ENCODE assay signal across 9 cellular contexts in genomic region chr17:74280093-74280513, GRCh38. TPM values are rescaled to one million over a fixed set of nuclear protein-coding genes. Genes with fewer than 3 reads are reported as not detected.
A peak's percentile ranks its signal among the peaks of the same experiment; 100 is the strongest.
DNase-seq lines count a peak whose midpoint lies in the region; ATAC-seq and TF ChIP-seq lines count a peak whose summit lies in the region.
"Had no signal": no experiment of that assay in that cellular context is flagged by ENCODE, and none has a peak within 500 bp of the region (broad histone marks: within the 10 kb centered on the region; RNA-seq: fewer than 3 reads in every experiment).

No MANE protein-coding gene starts in this region.

- ATAC-seq in HG03469 (IDR thresholded peaks at IDR 0.05; ENCODE audit: unreplicated experiment): peak; percentile 42
- ATAC-seq in GM21360 (IDR thresholded peaks at IDR 0.05; ENCODE audit: unreplicated experiment): no peak

- DNase-seq in GM13976 (ENCODE audit: low spot score) (peak; percentile 81), NCI-H2107 treated with DMSO at 0.1 percent for 48 hours (lab: John Stamatoyannopoulos, UW; ENCODE audit: unreplicated experiment) (no peak), HT-29 (ENCODE audit: low spot score) (no peak), glomerular visceral epithelial cell (ENCODE audit: extremely low spot score) (no peak)
- DNase-seq in activated T-helper 1 cell treated with anti-CD3 and anti-CD28 coated beads, Interleukin-2, amount 50 U/mL, for 16 hours (ENCODE audit: low read depth in 1 of 2, low spot score in 1 of 2): peak; percentile 29 to 30
- DNase-seq in stimulated activated CD4-positive, alpha-beta T cell treated with anti-CD3 and anti-CD28 coated beads, Interleukin-1b, Interleukin-23, amount 100 ng/mL, for 1 hour (ENCODE audit: low read depth in 2 of 2): peak; percentile 9 to 10

- in situ Hi-C loops in GM13976 (cut with MboI; ENCODE audit: low sequenced_read_pairs, unreplicated experiment): no loop called here

- no peak for TF ChIP-seq CTCF in GM13976 (IDR thresholded peaks at IDR 0.05; ENCODE audit: borderline replicate concordance, control extremely low read depth, extremely low read depth, insufficient read depth, missing control alignments)

RNA-seq across cellular contexts. Expression of gene DNAI2, which starts 6.1 kb away (rescaled TPM):
- not detected in 2 replicates for total RNA-seq in HT-29 (2014; rRNA removed; shearing (Covaris generic))
- total RNA-seq: SK-MEL-5 had no signal

RNA-seq across cellular contexts. Expression of gene KIF19, which starts 45.9 kb away (rescaled TPM):
- 2.4 and 2.5 TPM in 2 replicates for total RNA-seq in HT-29 (2014; rRNA removed; shearing (Covaris generic))

Comparison
In these comparisons a context has a peak if more than half of its experiments do, and no peak if none do; other contexts are left out.
1. DNase-seq: peak in GM13976 (single experiment), activated T-helper 1 cell treated with anti-CD3 and anti-CD28 coated beads, Interleukin-2, amount 50 U/mL, for 16 hours (2 of 2) and stimulated activated CD4-positive, alpha-beta T cell treated with anti-CD3 and anti-CD28 coated beads, Interleukin-1b, Interleukin-23, amount 100 ng/mL, for 1 hour (2 of 2); none in NCI-H2107 treated with DMSO at 0.1 percent for 48 hours (single experiment), HT-29 (single experiment) and glomerular visceral epithelial cell (single experiment).